Comparison of ENCODE assay signal across 9 cellular contexts in genomic region chr10:17238445-17239275, GRCh38. TPM values are rescaled to one million over a fixed set of nuclear protein-coding genes. Genes with fewer than 3 reads are reported as not detected.
DNase-seq lines count a peak whose midpoint lies in the region; ATAC-seq and TF ChIP-seq lines count a peak whose summit lies in the region.
"Had no signal": no experiment of that assay in that cellular context is flagged by ENCODE, and none has a peak within 500 bp of the region (broad histone marks: within the 10 kb centered on the region; RNA-seq: fewer than 3 reads in every experiment).

No MANE protein-coding gene starts in this region.

- no peak for DNase-seq in activated CD4-positive, alpha-beta T cell treated with anti-CD3 and anti-CD28 coated beads, Interleukin-2, amount 10 ng/mL, durations not matched to agents 7 days and 5 days
- DNase-seq in activated CD4-positive, alpha-beta T cell treated with anti-CD3 and anti-CD28 coated beads for 1 hour, result no peak
- peak; percentile 83 for DNase-seq in amniotic stem cell (lab: John Stamatoyannopoulos, UW)
- no peak for DNase-seq in left cardiac atrium
- peak; percentile 57 to 70 for DNase-seq in thyroid gland
- no peak for DNase-seq in occipital lobe (lab: John Stamatoyannopoulos, UW)
- no peak for DNase-seq in erythroblast (lab: John Stamatoyannopoulos, UW)

- H3K27ac Mint-ChIP-seq in activated CD4-positive, alpha-beta T cell treated with anti-CD3 and anti-CD28 coated beads, Interleukin-2, amount 10 ng/mL, durations not matched to agents 7 days and 5 days, result peak overlapping the region; percentile 27

- peaks cover 43% of the 10 kb centered on the region for H3K4me1 Mint-ChIP-seq in activated CD4-positive, alpha-beta T cell treated with anti-CD3 and anti-CD28 coated beads, Interleukin-2, amount 10 ng/mL, durations not matched to agents 7 days and 5 days

- H3K27ac ChIP-seq in thyroid gland, result peak overlapping the region; percentile 30 to 56 (median 44)
- H3K27ac ChIP-seq: 22Rv1 had no signal

- no peaks in the 10 kb centered on the region for H3K27me3 Mint-ChIP-seq in activated CD4-positive, alpha-beta T cell treated with anti-CD3 and anti-CD28 coated beads, Interleukin-2, amount 10 ng/mL, durations not matched to agents 7 days and 5 days

- ATAC-seq in left cardiac atrium (peak; percentile 28 to 50), HG03378 (IDR thresholded peaks at IDR 0.05; ENCODE audit: unreplicated experiment) (no peak)

- no peaks in the 10 kb centered on the region for H3K9me3 ChIP-seq in thyroid gland

- CTCF ChIA-PET in activated CD4-positive, alpha-beta T cell treated with anti-CD3 and anti-CD28 coated beads, Interleukin-2, amount 10 ng/mL, durations not matched to agents 7 days and 5 days (lab: Charles Lee), result no interaction called here

- H3K4me1 ChIP-seq in thyroid gland, result peaks cover 31 to 37% of the 10 kb centered on the region in 2 donors

- H3K36me3 Mint-ChIP-seq in activated CD4-positive, alpha-beta T cell treated with anti-CD3 and anti-CD28 coated beads, Interleukin-2, amount 10 ng/mL, durations not matched to agents 7 days and 5 days (ENCODE audit: low read depth), result peaks cover 45% of the 10 kb centered on the region

- H3K36me3 ChIP-seq in thyroid gland, result peaks cover 40 to 45% of the 10 kb centered on the region in 2 donors

- POLR2A ChIA-PET in activated CD4-positive, alpha-beta T cell treated with anti-CD3 and anti-CD28 coated beads, Interleukin-2, amount 10 ng/mL, durations not matched to agents 7 days and 5 days (lab: Charles Lee), result interaction anchor here (1.2 kb wide), 1 partner anchor 11 kb away, joined by 3 read pairs; the partner anchor contains the start of gene VIM

- 43 to 44% methylated on average over 12 of the region's 12 CpGs for WGBS in thyroid gland, 2 donors

- H3K27me3 ChIP-seq in thyroid gland, result no peaks in the 10 kb centered on the region

- peak in 1 of 2 donors; percentile 44 for TF ChIP-seq POLR2A in thyroid gland (IDR thresholded peaks at IDR 0.05)
- no peak for TF ChIP-seq POLR2A in erythroblast (IDR thresholded peaks at IDR 0.05; ENCODE audit: low read length)

- H3K4me3 Mint-ChIP-seq in activated CD4-positive, alpha-beta T cell treated with anti-CD3 and anti-CD28 coated beads, Interleukin-2, amount 10 ng/mL, durations not matched to agents 7 days and 5 days, result no peak overlapping the region

- TF ChIP-seq CTCF in thyroid gland (IDR thresholded peaks at IDR 0.05), result peak in 2 of 6 experiments; percentile 13 to 15

- intact Hi-C loops in left cardiac atrium (cut with DNase I) (no loop called here), thyroid gland (cut with DNase I) (no loop called here)

- peaks cover 5% of the 10 kb centered on the region for H3K9me3 Mint-ChIP-seq in activated CD4-positive, alpha-beta T cell treated with anti-CD3 and anti-CD28 coated beads, Interleukin-2, amount 10 ng/mL, durations not matched to agents 7 days and 5 days

- H3K4me3 ChIP-seq in thyroid gland (replicated peaks in 1 of 3), result no peak overlapping the region

RNA-seq across cellular contexts. Expression of gene VIM, which starts 10.6 kb away (rescaled TPM):
- 1,000 to 10,000 TPM; 2,713 to 2,904 TPM for total RNA-seq in activated CD4-positive, alpha-beta T cell treated with anti-CD3 and anti-CD28 coated beads, Interleukin-2, amount 10 ng/mL, durations not matched to agents 7 days and 5 days
- total RNA-seq in left cardiac atrium, result 1,000 to 10,000 TPM in 1 of 2 donors, 100 to 1,000 TPM in 1; 934 to 1,097 TPM
- total RNA-seq in thyroid gland, result 1,000 to 10,000 TPM; 2,201 to 4,711 (median 2,567) TPM
- total RNA-seq in occipital lobe, result 289 TPM

RNA-seq across cellular contexts. Expression of gene TRDMT1, which starts 37.2 kb away (rescaled TPM):
- 10 to 100 TPM; 14.1 to 17.2 TPM for total RNA-seq in activated CD4-positive, alpha-beta T cell treated with anti-CD3 and anti-CD28 coated beads, Interleukin-2, amount 10 ng/mL, durations not matched to agents 7 days and 5 days
- total RNA-seq in left cardiac atrium, result 1 to 10 TPM; 4.8 to 5.0 TPM
- 10 to 100 TPM; 29.4 to 39.7 (median 31.7) TPM for total RNA-seq in thyroid gland
- total RNA-seq in occipital lobe, result 39.3 TPM

Comparison
In these comparisons a context has a peak if more than half of its experiments do, and no peak if none do; other contexts are left out.
1. DNase-seq: peak in amniotic stem cell (single experiment) and thyroid gland (2 of 2); none in activated CD4-positive, alpha-beta T cell treated with anti-CD3 and anti-CD28 coated beads, Interleukin-2, amount 10 ng/mL, durations not matched to agents 7 days and 5 days (single experiment), activated CD4-positive, alpha-beta T cell treated with anti-CD3 and anti-CD28 coated beads for 1 hour (single experiment), left cardiac atrium (single experiment), occipital lobe (single experiment) and erythroblast (0 of 2).